1 cellular context compared by ENCODE assay signal in the genomic region with DNA sequence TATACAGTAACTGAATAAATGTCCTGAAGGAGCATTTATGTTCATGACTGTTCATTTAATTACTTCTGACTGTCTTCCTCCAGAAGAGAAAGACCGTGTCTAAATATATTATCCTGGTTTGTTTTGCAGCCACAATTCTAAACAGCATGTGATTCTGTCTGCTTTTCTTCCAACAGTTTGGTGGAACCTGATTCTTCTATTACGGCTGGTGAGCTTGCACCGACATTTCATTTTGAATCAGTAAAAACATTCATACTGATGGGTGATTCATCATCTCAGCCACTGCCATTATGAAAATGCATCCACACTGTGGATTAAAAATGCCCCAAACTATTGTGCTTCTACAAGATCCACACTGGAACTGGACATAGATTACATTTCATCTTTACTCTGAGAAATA.
TF ChIP-seq lines count a peak whose summit lies in the region.

No MANE protein-coding gene starts in this region.

TF ChIP-seq in HepG2, 621 proteins besides CTCF, POLR2A, EP300 and RAD21:
- no peak for TF ChIP-seq SRSF4 (IDR thresholded peaks at IDR 0.05; ENCODE audit: low read depth, low read length, poor library complexity, severe bottlenecking)
- TF ChIP-seq ZNF362 (CRISPR knock-in tag; IDR thresholded peaks at IDR 0.05; ENCODE audit: borderline replicate concordance) = no peak
- no peak for TF ChIP-seq ZEB1 (IDR thresholded peaks at IDR 0.05; ENCODE audit: insufficient replicate concordance, low read depth)
- no peak for TF ChIP-seq NRL (CRISPR knock-in tag; IDR thresholded peaks at IDR 0.05; ENCODE audit: borderline replicate concordance)
- TF ChIP-seq, protein P1, sequence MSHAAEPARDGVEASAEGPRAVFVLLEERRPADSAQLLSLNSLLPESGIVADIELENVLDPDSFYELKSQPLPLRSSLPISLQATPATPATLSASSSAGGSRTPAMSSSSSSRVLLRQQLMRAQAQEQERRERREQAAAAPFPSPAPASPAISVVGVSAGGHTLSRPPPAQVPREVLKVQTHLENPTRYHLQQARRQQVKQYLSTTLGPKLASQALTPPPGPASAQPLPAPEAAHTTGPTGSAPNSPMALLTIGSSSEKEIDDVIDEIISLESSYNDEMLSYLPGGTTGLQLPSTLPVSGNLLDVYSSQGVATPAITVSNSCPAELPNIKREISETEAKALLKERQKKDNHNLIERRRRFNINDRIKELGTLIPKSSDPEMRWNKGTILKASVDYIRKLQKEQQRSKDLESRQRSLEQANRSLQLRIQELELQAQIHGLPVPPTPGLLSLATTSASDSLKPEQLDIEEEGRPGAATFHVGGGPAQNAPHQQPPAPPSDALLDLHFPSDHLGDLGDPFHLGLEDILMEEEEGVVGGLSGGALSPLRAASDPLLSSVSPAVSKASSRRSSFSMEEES (CRISPR knock-in tag; IDR thresholded peaks at IDR 0.05) = no peak
- TF ChIP-seq, protein P2, sequence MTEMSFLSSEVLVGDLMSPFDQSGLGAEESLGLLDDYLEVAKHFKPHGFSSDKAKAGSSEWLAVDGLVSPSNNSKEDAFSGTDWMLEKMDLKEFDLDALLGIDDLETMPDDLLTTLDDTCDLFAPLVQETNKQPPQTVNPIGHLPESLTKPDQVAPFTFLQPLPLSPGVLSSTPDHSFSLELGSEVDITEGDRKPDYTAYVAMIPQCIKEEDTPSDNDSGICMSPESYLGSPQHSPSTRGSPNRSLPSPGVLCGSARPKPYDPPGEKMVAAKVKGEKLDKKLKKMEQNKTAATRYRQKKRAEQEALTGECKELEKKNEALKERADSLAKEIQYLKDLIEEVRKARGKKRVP (CRISPR knock-in tag; IDR thresholded peaks at IDR 0.05) = no peak
- no peak for TF ChIP-seq ZKSCAN8 (CRISPR knock-in tag; IDR thresholded peaks at IDR 0.05; ENCODE audit: borderline replicate concordance)
- no peak for TF ChIP-seq HDAC1 (CRISPR knock-in tag; IDR thresholded peaks at IDR 0.05)
- TF ChIP-seq FOXA1 (IDR thresholded peaks at IDR 0.05) = no peak
- no peak for TF ChIP-seq FOXA1 (CRISPR knock-in tag; IDR thresholded peaks at IDR 0.05)
- TF ChIP-seq ZSCAN29 (CRISPR knock-in tag; conservative IDR thresholded peaks at IDR 0.05) = no peak
- no peak for TF ChIP-seq BRF2 (CRISPR knock-in tag; IDR thresholded peaks at IDR 0.05)
- TF ChIP-seq ZNF296 (CRISPR knock-in tag; conservative IDR thresholded peaks at IDR 0.05) = no peak
- TF ChIP-seq ZNF782 (CRISPR knock-in tag; IDR thresholded peaks at IDR 0.05; ENCODE audit: borderline replicate concordance) = no peak
- no peak for TF ChIP-seq ZBTB14 (CRISPR knock-in tag; IDR thresholded peaks at IDR 0.05)
- TF ChIP-seq MAZ (IDR thresholded peaks at IDR 0.05; ENCODE audit: borderline replicate concordance, low read depth, low read length) = no peak
- TF ChIP-seq MAZ (CRISPR knock-in tag; IDR thresholded peaks at IDR 0.05; ENCODE audit: low read depth) = no peak
